8 cellular contexts compared by ENCODE assay signal in the genomic region with DNA sequence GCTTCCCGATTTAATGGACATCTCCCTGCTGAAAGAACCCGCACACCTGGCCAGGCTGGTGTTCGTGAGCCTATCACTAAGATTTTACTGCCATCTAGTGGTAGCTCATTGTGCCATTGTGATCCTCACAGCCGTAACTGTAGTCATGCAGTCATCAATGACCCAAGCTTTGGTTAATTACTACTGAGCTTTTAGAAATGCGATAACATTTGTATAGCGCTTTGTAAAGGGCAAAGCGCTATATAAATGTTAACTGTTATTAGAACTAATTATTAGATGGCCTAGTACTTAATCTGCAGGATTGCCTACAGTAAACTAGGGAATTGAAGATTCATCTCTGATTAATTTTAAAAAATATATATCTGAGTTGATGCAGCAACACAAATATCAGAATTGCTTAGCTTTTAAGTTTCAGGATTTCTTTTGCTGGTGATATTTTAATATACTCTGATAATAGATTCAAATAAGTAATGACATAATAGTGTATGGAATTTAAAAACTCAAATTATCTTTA.
A peak's percentile ranks its signal among the peaks of the same experiment; 100 is the strongest.
DNase-seq lines count a peak whose midpoint lies in the region; ATAC-seq, FAIRE-seq and TF ChIP-seq lines count a peak whose summit lies in the region.

No MANE protein-coding gene starts in this region.

- no peaks in the 10 kb centered on the region for H3K27me3 ChIP-seq in GM12878 (replicated peaks in 1 of 2; ENCODE audit: control insufficient read depth in 2 of 2, insufficient read depth in 2 of 2, low read length in 1 of 2)

- intact Hi-C loops in GM12878 (cut with micrococcal nuclease; ENCODE audit: unreplicated experiment): loop anchor here (1.0 to 10.0 kb wide), 7 partner anchors 56 to 1015 kb away; no protein-coding TSS in a partner anchor

- peak; percentile 77 to 84 (median 84) for TF ChIP-seq CTCF in GM12878 (IDR thresholded peaks at IDR 0.05 in 2 of 3, conservative IDR thresholded peaks at IDR 0.05 in 1 of 3; ENCODE audit: control insufficient read depth in 2 of 3, extremely low read depth in 1 of 3, insufficient read depth in 1 of 3, low read depth in 3 of 3, low read length in 3 of 3)

- H3K4me3 ChIP-seq in GM12878: no peak overlapping the region

- CTCF ChIA-PET in GM12878 (lab: Yijun Ruan, JAX): interaction anchor here (0.6 to 4.9 kb wide), 79 partner anchors 8 to 1115 kb away, joined by 3 to 70 read pairs (median 4); partner anchors contain the start of gene MLLT3

- no peaks in the 10 kb centered on the region for H3K79me2 ChIP-seq in GM12878 (ENCODE audit: control insufficient read depth, insufficient read depth, low read length)

- TF ChIP-seq EP300 in GM12878 (IDR thresholded peaks at IDR 0.05; ENCODE audit: borderline replicate concordance in 1 of 2, control insufficient read depth in 1 of 2, low read depth in 2 of 2, low read length in 2 of 2): no peak

- no peak overlapping the region for H2AFZ ChIP-seq in GM12878 (ENCODE audit: control insufficient read depth, low read depth, low read length)

- no peak overlapping the region for H3K4me2 ChIP-seq in GM12878 (ENCODE audit: control insufficient read depth, insufficient read depth)

- no peak overlapping the region for H3K9ac ChIP-seq in GM12878 (ENCODE audit: control insufficient read depth, insufficient read depth, low read length)

- TF ChIP-seq POLR2A in GM12878 (IDR thresholded peaks at IDR 0.05; ENCODE audit: low read depth, low read length): no peak

- 0% methylated on average over 7 of the region's 7 CpGs for WGBS in GM12878 (ENCODE audit: insufficient coverage, insufficient replicate concordance, low lambda C conversion rate, missing lambda C conversion rate)

- no peak overlapping the region for H3K27ac ChIP-seq in GM12878 (ENCODE audit: control insufficient read depth, insufficient read depth)

- SMC1A ChIA-PET in GM12878 (lab: Charles Lee; ENCODE audit: uncharacterized antibody, unreplicated experiment): interaction anchor here (0.6 to 5.7 kb wide), 53 partner anchors 8 to 1019 kb away, joined by 3 to 80 read pairs (median 4); partner anchors contain the start of genes FOCAD and MLLT3

- ATAC-seq in GM18511 (IDR thresholded peaks at IDR 0.05; ENCODE audit: unreplicated experiment): peak; percentile 98
- ATAC-seq in HG02970 (IDR thresholded peaks at IDR 0.05; ENCODE audit: low FRiP score, unreplicated experiment): peak; percentile 53
- ATAC-seq in GM12878: peak; percentile 100

- no peaks in the 10 kb centered on the region for H4K20me1 ChIP-seq in GM12878 (ENCODE audit: control insufficient read depth, insufficient read depth)

- peak; percentile 93 for TF ChIP-seq RAD21 in GM12878 (IDR thresholded peaks at IDR 0.05; ENCODE audit: insufficient read depth, low read depth, low read length)

- H3K4me1 ChIP-seq in GM12878 (ENCODE audit: control insufficient read depth, insufficient read depth, low read length): no peaks in the 10 kb centered on the region

- POLR2A ChIA-PET in GM12878 (lab: Charles Lee): interaction anchor here (1.0 kb wide), 1 partner anchor 323 kb away, joined by 4 read pairs; no protein-coding TSS in a partner anchor

- RAD21 ChIA-PET in GM12878 (lab: Charles Lee; ENCODE audit: unreplicated experiment): interaction anchor here (0.7 to 5.4 kb wide), 34 partner anchors 8 to 1017 kb away, joined by 3 to 104 read pairs (median 4); partner anchors contain the start of gene MLLT3

- peaks cover 4% of the 10 kb centered on the region in 2 experiments; a peak in 3 of 4 replicates for H3K36me3 ChIP-seq in GM12878 (ENCODE audit: control insufficient read depth in 2 of 2, insufficient read depth in 2 of 2, low read length in 1 of 2)

- peak; percentile 27 for FAIRE-seq in GM12878 (lab: Jason Lieb, UNC)

- DNase-seq in A172 (ENCODE audit: low spot score): peak; percentile 63
- DNase-seq in NCI-H146 treated with DMSO at 0.1 percent for 48 hours (lab: John Stamatoyannopoulos, UW; ENCODE audit: unreplicated experiment): peak; percentile 84
- peak; percentile 1 for DNase-seq in T-helper 22 cell (ENCODE audit: low read depth)
- DNase-seq in GM12878 (ENCODE audit: low read depth, low spot score): peak; percentile 54
- DNase-seq in iPS-NIHi7 (ENCODE audit: extremely low spot score): peak; percentile 83
- peak; percentile 17 to 22 for DNase-seq in stimulated activated CD4-positive, alpha-beta T cell treated with anti-CD3 and anti-CD28 coated beads, Interleukin-15, amount 100 ng/mL, for 48 hours (ENCODE audit: low read depth in 2 of 2)

- in situ Hi-C loops in GM12878 (cut with MboI): loop anchor here (5.0 kb wide), 3 partner anchors 314 to 1014 kb away; no protein-coding TSS in a partner anchor

- H3K9me3 ChIP-seq in GM12878 (replicated peaks; ENCODE audit: control insufficient read depth, insufficient read depth, low read length): no peaks in the 10 kb centered on the region; the same call in 2 of the 3 replicates

- no TSS peak for BruUV-seq in GM12878 (replicated peaks; lab: Mats Ljungman, UMichigan)

TF ChIP-seq in GM12878, 131 proteins besides CTCF, POLR2A, EP300 and RAD21 (continues in another document):
- peak; percentile 63; the same call in 1 of the 2 replicates for TF ChIP-seq YY1 (IDR thresholded peaks at IDR 0.05; ENCODE audit: low read depth, low read length)
- no peak for TF ChIP-seq JUNB (IDR thresholded peaks at IDR 0.05)
- TF ChIP-seq, protein P1, sequence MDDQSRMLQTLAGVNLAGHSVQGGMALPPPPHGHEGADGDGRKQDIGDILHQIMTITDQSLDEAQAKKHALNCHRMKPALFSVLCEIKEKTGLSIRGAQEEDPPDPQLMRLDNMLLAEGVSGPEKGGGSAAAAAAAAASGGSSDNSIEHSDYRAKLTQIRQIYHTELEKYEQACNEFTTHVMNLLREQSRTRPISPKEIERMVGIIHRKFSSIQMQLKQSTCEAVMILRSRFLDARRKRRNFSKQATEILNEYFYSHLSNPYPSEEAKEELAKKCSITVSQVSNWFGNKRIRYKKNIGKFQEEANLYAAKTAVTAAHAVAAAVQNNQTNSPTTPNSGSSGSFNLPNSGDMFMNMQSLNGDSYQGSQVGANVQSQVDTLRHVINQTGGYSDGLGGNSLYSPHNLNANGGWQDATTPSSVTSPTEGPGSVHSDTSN (IDR thresholded peaks at IDR 0.05; ENCODE audit: insufficient replicate concordance, low read depth, low read length): no peak
- TF ChIP-seq GATAD2B (conservative IDR thresholded peaks at IDR 0.05; ENCODE audit: low read depth): no peak
- TF ChIP-seq TCF12 (IDR thresholded peaks at IDR 0.05; ENCODE audit: low read depth, low read length): peak; percentile 68; the same call in 1 of the 2 replicates
- TF ChIP-seq SMC3 (IDR thresholded peaks at IDR 0.05; ENCODE audit: borderline replicate concordance, low read length): peak; percentile 94
- TF ChIP-seq, protein P2, sequence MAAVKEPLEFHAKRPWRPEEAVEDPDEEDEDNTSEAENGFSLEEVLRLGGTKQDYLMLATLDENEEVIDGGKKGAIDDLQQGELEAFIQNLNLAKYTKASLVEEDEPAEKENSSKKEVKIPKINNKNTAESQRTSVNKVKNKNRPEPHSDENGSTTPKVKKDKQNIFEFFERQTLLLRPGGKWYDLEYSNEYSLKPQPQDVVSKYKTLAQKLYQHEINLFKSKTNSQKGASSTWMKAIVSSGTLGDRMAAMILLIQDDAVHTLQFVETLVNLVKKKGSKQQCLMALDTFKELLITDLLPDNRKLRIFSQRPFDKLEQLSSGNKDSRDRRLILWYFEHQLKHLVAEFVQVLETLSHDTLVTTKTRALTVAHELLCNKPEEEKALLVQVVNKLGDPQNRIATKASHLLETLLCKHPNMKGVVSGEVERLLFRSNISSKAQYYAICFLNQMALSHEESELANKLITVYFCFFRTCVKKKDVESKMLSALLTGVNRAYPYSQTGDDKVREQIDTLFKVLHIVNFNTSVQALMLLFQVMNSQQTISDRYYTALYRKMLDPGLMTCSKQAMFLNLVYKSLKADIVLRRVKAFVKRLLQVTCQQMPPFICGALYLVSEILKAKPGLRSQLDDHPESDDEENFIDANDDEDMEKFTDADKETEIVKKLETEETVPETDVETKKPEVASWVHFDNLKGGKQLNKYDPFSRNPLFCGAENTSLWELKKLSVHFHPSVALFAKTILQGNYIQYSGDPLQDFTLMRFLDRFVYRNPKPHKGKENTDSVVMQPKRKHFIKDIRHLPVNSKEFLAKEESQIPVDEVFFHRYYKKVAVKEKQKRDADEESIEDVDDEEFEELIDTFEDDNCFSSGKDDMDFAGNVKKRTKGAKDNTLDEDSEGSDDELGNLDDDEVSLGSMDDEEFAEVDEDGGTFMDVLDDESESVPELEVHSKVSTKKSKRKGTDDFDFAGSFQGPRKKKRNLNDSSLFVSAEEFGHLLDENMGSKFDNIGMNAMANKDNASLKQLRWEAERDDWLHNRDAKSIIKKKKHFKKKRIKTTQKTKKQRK (IDR thresholded peaks at IDR 0.05; ENCODE audit: low read depth, low read length): no peak
- TF ChIP-seq PRDM15 (CRISPR knock-in tag; IDR thresholded peaks at IDR 0.05): no peak
- 0 out of 2 replicates have a peak, but pooled peaks have one; percentile 54 for TF ChIP-seq TCF3 (IDR thresholded peaks at IDR 0.05; ENCODE audit: borderline replicate concordance, insufficient read depth, low read depth, low read length)

Comparison
In these comparisons a context has a peak if more than half of its experiments do, and no peak if none do; other contexts are left out.
1. DNase-seq: peak in every context shown above with its lines; median percentile 84 in NCI-H146 treated with DMSO at 0.1 percent for 48 hours; 83 in iPS-NIHi7; 63 in A172; 54 in GM12878; 20 in stimulated activated CD4-positive, alpha-beta T cell treated with anti-CD3 and anti-CD28 coated beads, Interleukin-15, amount 100 ng/mL, for 48 hours; 1 in T-helper 22 cell.